ENCODE assay signal across 19 cellular contexts in the genomic region with DNA sequence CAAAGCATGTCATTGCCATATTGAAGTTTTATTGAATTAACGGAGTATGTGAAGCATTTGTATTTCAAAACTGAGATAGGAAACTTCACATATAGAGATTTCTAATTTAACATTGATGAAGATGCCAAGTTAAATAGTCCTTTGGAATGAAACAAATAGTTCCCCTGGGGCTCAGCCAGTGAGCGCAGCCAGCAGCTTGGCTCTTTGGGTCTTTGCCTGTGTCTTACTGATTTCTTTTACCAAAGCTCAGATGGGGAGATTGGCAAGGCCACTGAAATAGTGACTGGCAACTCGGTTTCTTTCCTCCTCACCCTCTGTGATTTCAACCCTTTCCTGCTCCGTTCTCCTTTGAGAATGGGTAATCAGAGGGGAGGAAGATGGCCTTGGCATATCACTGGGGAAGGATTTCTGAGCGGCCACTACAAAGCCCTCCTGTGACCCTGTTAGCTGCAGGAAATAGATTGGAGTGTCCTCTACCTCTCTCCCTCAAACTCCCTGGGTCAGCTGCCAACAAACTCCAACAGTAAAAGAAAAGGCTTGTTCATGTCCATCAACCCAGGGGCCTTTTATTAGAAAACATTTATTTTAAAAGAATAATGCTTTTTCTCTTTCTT. TPM values are rescaled to one million over a fixed set of nuclear protein-coding genes. Genes with fewer than 3 reads are reported as not detected.
DNase-seq lines count a peak whose midpoint lies in the region; ATAC-seq and TF ChIP-seq lines count a peak whose summit lies in the region.
"Had no signal": no experiment of that assay in that cellular context is flagged by ENCODE, and none has a peak within 500 bp of the region (broad histone marks: within the 10 kb centered on the region; RNA-seq: fewer than 3 reads in every experiment).

No MANE protein-coding gene starts in this region.

- H3K9me3 Mint-ChIP-seq in MCF 10A (ENCODE audit: unreplicated experiment) (no peaks in the 10 kb centered on the region), neural crest cell (no peaks in the 10 kb centered on the region)
- no peaks in the 10 kb centered on the region for H3K9me3 Mint-ChIP-seq in activated T-helper 2 cell treated with anti-CD3 and anti-CD28 coated beads, Interferon-gamma antibody, Interleukin-2, Interleukin-4, amounts not matched to agents 10 μg/mL and 5 μg/mL and 100 μg/mL, durations not matched to agents 14 hours and 24 hours and 36 hours
- H3K9me3 Mint-ChIP-seq: activated naive CD4-positive, alpha-beta T cell treated with anti-CD3 and anti-CD28 coated beads, Interleukin-2, amount 50 U/mL, for 24 hours; stimulated activated memory B cell treated with anti-CD40 and anti-IgM and Interleukin-4, amounts not matched to agents 10 μg/mL and 1 μg/mL and 100 μg/mL, for 72 hours had no signal

- H3K4me3 Mint-ChIP-seq in MCF 10A (ENCODE audit: unreplicated experiment): no peak overlapping the region
- H3K4me3 Mint-ChIP-seq in neural crest cell: no peak overlapping the region
- no peak overlapping the region for H3K4me3 Mint-ChIP-seq in activated T-helper 2 cell treated with anti-CD3 and anti-CD28 coated beads, Interferon-gamma antibody, Interleukin-2, Interleukin-4, amounts not matched to agents 10 μg/mL and 5 μg/mL and 100 μg/mL, durations not matched to agents 14 hours and 24 hours and 36 hours (ENCODE audit: low read depth)
- H3K4me3 Mint-ChIP-seq: activated naive CD4-positive, alpha-beta T cell treated with anti-CD3 and anti-CD28 coated beads, Interleukin-2, amount 50 U/mL, for 24 hours; stimulated activated memory B cell treated with anti-CD40 and anti-IgM and Interleukin-4, amounts not matched to agents 10 μg/mL and 1 μg/mL and 100 μg/mL, for 72 hours had no signal

- H3K27ac Mint-ChIP-seq in MCF 10A (ENCODE audit: low read depth, unreplicated experiment) (no peak overlapping the region), neural crest cell (ENCODE audit: unreplicated experiment) (peak overlapping the region; percentile 87)
- no peak overlapping the region for H3K27ac Mint-ChIP-seq in activated T-helper 2 cell treated with anti-CD3 and anti-CD28 coated beads, Interferon-gamma antibody, Interleukin-2, Interleukin-4, amounts not matched to agents 10 μg/mL and 5 μg/mL and 100 μg/mL, durations not matched to agents 14 hours and 24 hours and 36 hours
- H3K27ac Mint-ChIP-seq: activated naive CD4-positive, alpha-beta T cell treated with anti-CD3 and anti-CD28 coated beads, Interleukin-2, amount 50 U/mL, for 24 hours; stimulated activated memory B cell treated with anti-CD40 and anti-IgM and Interleukin-4, amounts not matched to agents 10 μg/mL and 1 μg/mL and 100 μg/mL, for 72 hours had no signal

- no peak overlapping the region for H3K4me3 ChIP-seq in breast epithelium
- H3K4me3 ChIP-seq in tibial artery: no peak overlapping the region
- H3K4me3 ChIP-seq: BLaER1, smooth muscle cell had no signal

- BruUV-seq in MCF 10A (replicated peaks; lab: Mats Ljungman, UMichigan): no TSS peak

- H3K36me3 ChIP-seq in breast epithelium: no peaks in the 10 kb centered on the region
- peaks cover 7 to 25% (median 22%) of the 10 kb centered on the region in 3 donors for H3K36me3 ChIP-seq in tibial artery
- H3K36me3 ChIP-seq: BLaER1 had no signal

- intact Hi-C loops in breast epithelium (cut with DNase I; ENCODE audit: low total_unique reads) (no loop called here), MCF 10A (cut with micrococcal nuclease) (no loop called here), Right ventricle myocardium superior (cut with DNase I) (no loop called here), tibial artery (cut with DNase I; ENCODE audit: low total_unique reads) (no loop called here)
- intact Hi-C loops in activated T-helper 2 cell treated with anti-CD3 and anti-CD28 coated beads, Interferon-gamma antibody, Interleukin-2, Interleukin-4, amounts not matched to agents 10 μg/mL and 5 μg/mL and 100 μg/mL, durations not matched to agents 14 hours and 24 hours and 36 hours (cut with micrococcal nuclease): no loop called here

- CTCF ChIA-PET in MCF 10A (lab: Yijun Ruan, JAX): no interaction called here

- peaks cover 32% of the 10 kb centered on the region for H3K27me3 Mint-ChIP-seq in MCF 10A (ENCODE audit: insufficient read depth, unreplicated experiment)
- no peaks in the 10 kb centered on the region for H3K27me3 Mint-ChIP-seq in neural crest cell (ENCODE audit: low read depth)
- peaks cover 11% of the 10 kb centered on the region for H3K27me3 Mint-ChIP-seq in activated T-helper 2 cell treated with anti-CD3 and anti-CD28 coated beads, Interferon-gamma antibody, Interleukin-2, Interleukin-4, amounts not matched to agents 10 μg/mL and 5 μg/mL and 100 μg/mL, durations not matched to agents 14 hours and 24 hours and 36 hours (ENCODE audit: low read depth)

- no peaks in the 10 kb centered on the region for H3K27me3 ChIP-seq in breast epithelium
- H3K27me3 ChIP-seq in tibial artery: no peaks in the 10 kb centered on the region
- H3K27me3 ChIP-seq: BLaER1 had no signal

- POLR2A ChIA-PET in MCF 10A (lab: Yijun Ruan, JAX): interaction anchor here (0.7 kb wide), 1 partner anchor 44 kb away, joined by 3 read pairs; no protein-coding TSS in a partner anchor

- H3K4me1 ChIP-seq in breast epithelium (peaks cover 0 to 4% of the 10 kb centered on the region in 2 donors), tibial artery (peaks cover 0 to 42% (median 33%) of the 10 kb centered on the region in 4 donors)

- no peak for TF ChIP-seq POLR2A in breast epithelium (IDR thresholded peaks at IDR 0.05)

- DNase-seq in breast epithelium (ENCODE audit: low spot score in 2 of 2) (peak in 1 of 2 donors; percentile 32), MCF 10A (ENCODE audit: unreplicated experiment) (no peak), Right ventricle myocardium superior (peak; percentile 58), neural crest cell (ENCODE audit: low read depth, low spot score) (no peak), tibial artery (peak; percentile 64 to 89), NK-92 (lab: John Stamatoyannopoulos, UW; ENCODE audit: unreplicated experiment) (no peak), NCI-H1092 (lab: John Stamatoyannopoulos, UW) (no peak)
- no peak for DNase-seq in activated T-helper 2 cell treated with anti-CD3 and anti-CD28 coated beads, Interferon-gamma antibody, Interleukin-2, Interleukin-4, amounts not matched to agents 10 μg/mL and 5 μg/mL and 100 μg/mL, durations not matched to agents 14 hours and 24 hours and 36 hours (ENCODE audit: low spot score)
- DNase-seq: 8988T; activated CD4-positive, alpha-beta T cell treated with anti-CD3 and anti-CD28 coated beads, Interleukin-2, amount 50 U/mL, for 1 hour; DMS 273 treated with DMSO at 0.1 percent for 48 hours; H7; NCI-H1694; SK-N-SH; T1000 had no signal

- peak overlapping the region; percentile 50 to 67 for H3K27ac ChIP-seq in breast epithelium
- peak overlapping the region; percentile 72 to 83 for H3K27ac ChIP-seq in tibial artery
- H3K27ac ChIP-seq: BLaER1 had no signal

- peak; percentile 67 for ATAC-seq in Right ventricle myocardium superior (ENCODE audit: poor library complexity)
- ATAC-seq: stimulated activated memory B cell treated with anti-CD40 and anti-IgM and Interleukin-4, amounts not matched to agents 10 μg/mL and 1 μg/mL and 100 μg/mL, for 72 hours had no signal

- TF ChIP-seq CTCF in breast epithelium (IDR thresholded peaks at IDR 0.05) (no peak), MCF 10A (IDR thresholded peaks at IDR 0.05; ENCODE audit: unreplicated experiment) (no peak), neural crest cell (conservative IDR thresholded peaks at IDR 0.05) (no peak), tibial artery (IDR thresholded peaks at IDR 0.05) (no peak)

- no peaks in the 10 kb centered on the region for H3K9me3 ChIP-seq in breast epithelium
- H3K9me3 ChIP-seq in tibial artery: no peaks in the 10 kb centered on the region
- H3K9me3 ChIP-seq: BLaER1, SK-N-SH had no signal

- H3K36me3 Mint-ChIP-seq in MCF 10A (ENCODE audit: insufficient read depth, unreplicated experiment): no peaks in the 10 kb centered on the region
- peaks cover 5% of the 10 kb centered on the region for H3K36me3 Mint-ChIP-seq in neural crest cell (ENCODE audit: low read depth)
- H3K36me3 Mint-ChIP-seq in activated T-helper 2 cell treated with anti-CD3 and anti-CD28 coated beads, Interferon-gamma antibody, Interleukin-2, Interleukin-4, amounts not matched to agents 10 μg/mL and 5 μg/mL and 100 μg/mL, durations not matched to agents 14 hours and 24 hours and 36 hours (ENCODE audit: low read depth): no peaks in the 10 kb centered on the region
- H3K36me3 Mint-ChIP-seq: activated naive CD4-positive, alpha-beta T cell treated with anti-CD3 and anti-CD28 coated beads, Interleukin-2, amount 50 U/mL, for 24 hours; stimulated activated memory B cell treated with anti-CD40 and anti-IgM and Interleukin-4, amounts not matched to agents 10 μg/mL and 1 μg/mL and 100 μg/mL, for 72 hours had no signal

- H3K4me1 Mint-ChIP-seq in MCF 10A (ENCODE audit: insufficient read depth, unreplicated experiment): no peaks in the 10 kb centered on the region
- H3K4me1 Mint-ChIP-seq in neural crest cell: peaks cover 40% of the 10 kb centered on the region
- H3K4me1 Mint-ChIP-seq in activated T-helper 2 cell treated with anti-CD3 and anti-CD28 coated beads, Interferon-gamma antibody, Interleukin-2, Interleukin-4, amounts not matched to agents 10 μg/mL and 5 μg/mL and 100 μg/mL, durations not matched to agents 14 hours and 24 hours and 36 hours (ENCODE audit: low read depth): no peaks in the 10 kb centered on the region
- H3K4me1 Mint-ChIP-seq: activated naive CD4-positive, alpha-beta T cell treated with anti-CD3 and anti-CD28 coated beads, Interleukin-2, amount 50 U/mL, for 24 hours; stimulated activated memory B cell treated with anti-CD40 and anti-IgM and Interleukin-4, amounts not matched to agents 10 μg/mL and 1 μg/mL and 100 μg/mL, for 72 hours had no signal

RNA-seq across cellular contexts. Expression of gene ITGA9, which starts 59.5 kb away (rescaled TPM):
- total RNA-seq in breast epithelium (10 to 100 TPM; 12.1 to 20.3 (median 12.6) TPM), MCF 10A (2022) (0.10 TPM in 1 of 2 replicates, not detected in the other), Right ventricle myocardium superior (50.3 TPM), neural crest cell (11.7 and 12.9 TPM in 2 replicates)
- total RNA-seq in activated T-helper 2 cell treated with anti-CD3 and anti-CD28 coated beads, Interferon-gamma antibody, Interleukin-2, Interleukin-4, amounts not matched to agents 10 μg/mL and 5 μg/mL and 100 μg/mL, durations not matched to agents 14 hours and 24 hours and 36 hours: 0.23 and 0.41 TPM in 2 replicates

Comparison
In these comparisons a context has a peak if more than half of its experiments do, and no peak if none do; other contexts are left out.
1. DNase-seq: peak in Right ventricle myocardium superior (single experiment) and tibial artery (2 of 2); none in MCF 10A (single experiment), neural crest cell (single experiment), NK-92 (single experiment), activated T-helper 2 cell treated with anti-CD3 and anti-CD28 coated beads, Interferon-gamma antibody, Interleukin-2, Interleukin-4, amounts not matched to agents 10 μg/mL and 5 μg/mL and 100 μg/mL, durations not matched to agents 14 hours and 24 hours and 36 hours (single experiment) and NCI-H1092 (single experiment).